ENCODE assay signal across 12 cellular contexts in genomic region chr1:182761396-182762395, GRCh38. TPM values are rescaled to one million over a fixed set of nuclear protein-coding genes. Genes with fewer than 3 reads are reported as not detected.
DNase-seq lines count a peak whose midpoint lies in the region; ATAC-seq and TF ChIP-seq lines count a peak whose summit lies in the region.
"Had no signal": no experiment of that assay in that cellular context is flagged by ENCODE, and none has a peak within 500 bp of the region (broad histone marks: within the 10 kb centered on the region; RNA-seq: fewer than 3 reads in every experiment).

No MANE protein-coding gene starts in this region.

- intact Hi-C loops in MCF 10A (cut with micrococcal nuclease) (no loop called here), breast epithelium (cut with DNase I; ENCODE audit: low total_unique reads) (loop anchor here (5.0 kb wide), 1 partner anchor 1191 kb away; no protein-coding TSS in a partner anchor)

- CTCF ChIA-PET in MCF 10A (lab: Yijun Ruan, JAX), result interaction anchor here (0.6 to 4.4 kb wide), 6 partner anchors 7 to 308 kb away, joined by 3 to 40 read pairs (median 4); no protein-coding TSS in a partner anchor

- H3K36me3 Mint-ChIP-seq in MCF 10A (ENCODE audit: insufficient read depth, unreplicated experiment), result peaks cover 4% of the 10 kb centered on the region
- H3K36me3 Mint-ChIP-seq in stimulated activated naive B cell treated with anti-CD40 and anti-IgM and Interleukin-4, amounts not matched to agents 10 μg/mL and 1 μg/mL and 100 μg/mL, for 72 hours, result peaks cover 4% of the 10 kb centered on the region in 2 donors

- peak; percentile 46 for DNase-seq in MCF 10A (ENCODE audit: unreplicated experiment)
- no peak for DNase-seq in breast epithelium (ENCODE audit: low spot score in 2 of 2)
- DNase-seq in NAMALWA (ENCODE audit: low spot score), result peak; percentile 41
- peak; percentile 5 for DNase-seq in dermis blood vessel endothelial cell
- DNase-seq in stimulated activated naive B cell treated with anti-CD40 and anti-IgM and Interleukin-4, amounts not matched to agents 10 μg/mL and 1 μg/mL and 100 μg/mL, for 72 hours, result peak; percentile 7
- no peak for DNase-seq in NCI-H2227 treated with DMSO at 0.1 percent for 48 hours (lab: John Stamatoyannopoulos, UW)
- no peak for DNase-seq in hepatic stellate cell (ENCODE audit: low spot score)
- no peak for DNase-seq in activated T-cell treated with anti-CD3 and anti-CD28 coated beads, Interleukin-2, amount 50 U/mL, for 48 hours
- DNase-seq: activated CD4-positive, CD25-positive, alpha-beta regulatory T cell; NCI-H2081 treated with DMSO at 0.1 percent for 48 hours; SJCRH30; testis had no signal

- no peak for TF ChIP-seq POLR2A in breast epithelium (IDR thresholded peaks at IDR 0.05)

- peak overlapping the region; percentile 93 for H3K27ac Mint-ChIP-seq in MCF 10A (ENCODE audit: low read depth, unreplicated experiment)
- peak overlapping the region; percentile 10 for H3K27ac Mint-ChIP-seq in stimulated activated naive B cell treated with anti-CD40 and anti-IgM and Interleukin-4, amounts not matched to agents 10 μg/mL and 1 μg/mL and 100 μg/mL, for 72 hours

- BruUV-seq in MCF 10A (replicated peaks; lab: Mats Ljungman, UMichigan), result no TSS peak

- H3K27me3 ChIP-seq in breast epithelium, result no peaks in the 10 kb centered on the region
- H3K27me3 ChIP-seq: SJCRH30, testis had no signal

- POLR2A ChIA-PET in MCF 10A (lab: Yijun Ruan, JAX), result interaction anchor here (0.6 to 1.8 kb wide), 6 partner anchors 10 to 268 kb away, joined by 3 to 6 read pairs (median 3); partner anchors contain the start of gene RNASEL

- H3K27me3 Mint-ChIP-seq in MCF 10A (ENCODE audit: insufficient read depth, unreplicated experiment), result no peaks in the 10 kb centered on the region
- H3K27me3 Mint-ChIP-seq in stimulated activated naive B cell treated with anti-CD40 and anti-IgM and Interleukin-4, amounts not matched to agents 10 μg/mL and 1 μg/mL and 100 μg/mL, for 72 hours, result no peaks in the 10 kb centered on the region

- H3K27ac ChIP-seq in breast epithelium, result no peak overlapping the region
- H3K27ac ChIP-seq: SJCRH30, testis had no signal

- H3K9me3 Mint-ChIP-seq in MCF 10A (ENCODE audit: unreplicated experiment), result peaks cover 7% of the 10 kb centered on the region
- H3K9me3 Mint-ChIP-seq in stimulated activated naive B cell treated with anti-CD40 and anti-IgM and Interleukin-4, amounts not matched to agents 10 μg/mL and 1 μg/mL and 100 μg/mL, for 72 hours, result peaks cover 0 to 8% of the 10 kb centered on the region in 2 donors

- H3K36me3 ChIP-seq in breast epithelium, result no peaks in the 10 kb centered on the region
- H3K36me3 ChIP-seq: SJCRH30 had no signal

- ATAC-seq in stimulated activated naive B cell treated with anti-CD40 and anti-IgM and Interleukin-4, amounts not matched to agents 10 μg/mL and 1 μg/mL and 100 μg/mL, for 72 hours (replicated peaks), result peak; percentile 66 to 67

- no peak overlapping the region for H3K4me3 Mint-ChIP-seq in MCF 10A (ENCODE audit: unreplicated experiment)
- H3K4me3 Mint-ChIP-seq in stimulated activated naive B cell treated with anti-CD40 and anti-IgM and Interleukin-4, amounts not matched to agents 10 μg/mL and 1 μg/mL and 100 μg/mL, for 72 hours, result no peak overlapping the region

- H3K9me3 ChIP-seq in breast epithelium, result no peaks in the 10 kb centered on the region
- H3K9me3 ChIP-seq: testis had no signal

- TF ChIP-seq CTCF in MCF 10A (IDR thresholded peaks at IDR 0.05; ENCODE audit: unreplicated experiment) (no peak), breast epithelium (IDR thresholded peaks at IDR 0.05) (no peak)

- no peak overlapping the region for H3K4me3 ChIP-seq in breast epithelium
- H3K4me3 ChIP-seq: SJCRH30, testis had no signal

- H3K4me1 Mint-ChIP-seq in MCF 10A (ENCODE audit: insufficient read depth, unreplicated experiment), result peaks cover 7% of the 10 kb centered on the region
- peaks cover 0 to 6% of the 10 kb centered on the region in 2 donors for H3K4me1 Mint-ChIP-seq in stimulated activated naive B cell treated with anti-CD40 and anti-IgM and Interleukin-4, amounts not matched to agents 10 μg/mL and 1 μg/mL and 100 μg/mL, for 72 hours

- no peaks in the 10 kb centered on the region for H3K4me1 ChIP-seq in breast epithelium
- H3K4me1 ChIP-seq: SJCRH30, testis had no signal

RNA-seq across cellular contexts. Expression of gene NPL, which starts 27.9 kb away (rescaled TPM):
- total RNA-seq in MCF 10A (2022) (4.5 and 6.2 TPM in 2 replicates), breast epithelium (10 to 100 TPM in 2 of 3 donors, 1 to 10 TPM in 1; 8.2 to 20.6 (median 19.3) TPM), dermis blood vessel endothelial cell (1.9 and 2.4 TPM in 2 replicates)

Comparison
In these comparisons a context has a peak if more than half of its experiments do, and no peak if none do; other contexts are left out.
1. DNase-seq: peak in MCF 10A (single experiment), NAMALWA (single experiment), dermis blood vessel endothelial cell (single experiment) and stimulated activated naive B cell treated with anti-CD40 and anti-IgM and Interleukin-4, amounts not matched to agents 10 μg/mL and 1 μg/mL and 100 μg/mL, for 72 hours (single experiment); none in breast epithelium (0 of 2), NCI-H2227 treated with DMSO at 0.1 percent for 48 hours (single experiment), hepatic stellate cell (single experiment) and activated T-cell treated with anti-CD3 and anti-CD28 coated beads, Interleukin-2, amount 50 U/mL, for 48 hours (0 of 2).